Comparison of ENCODE assay signal across 8 cellular contexts in genomic region chr10:11145498-11145855, GRCh38.
A peak's percentile ranks its signal among the peaks of the same experiment; 100 is the strongest.
DNase-seq lines count a peak whose midpoint lies in the region; ATAC-seq and TF ChIP-seq lines count a peak whose summit lies in the region.

No MANE protein-coding gene starts in this region.

- no peak overlapping the region for H2AFZ ChIP-seq in GM23248

- no peaks in the 10 kb centered on the region for H3K79me1 ChIP-seq in mesendoderm (ENCODE audit: low read length)

- peaks cover 9% of the 10 kb centered on the region for H3K4me1 ChIP-seq in colonic mucosa
- H3K4me1 ChIP-seq in mesendoderm (ENCODE audit: control insufficient read depth, low read depth, low read length): no peaks in the 10 kb centered on the region
- H3K4me1 ChIP-seq in GM23248 (ENCODE audit: insufficient read depth): no peaks in the 10 kb centered on the region

- DNase-seq in T follicular helper cell (ENCODE audit: low read depth): peak; percentile 61
- peak; percentile 64 for DNase-seq in colonic mucosa
- DNase-seq in stimulated activated CD4-positive, alpha-beta T cell treated with anti-CD3 and anti-CD28 coated beads, Interleukin-2, amount 100 ng/mL, for 24 hours: peak; percentile 50 to 62
- DNase-seq in mesendoderm: no peak
- DNase-seq in NCI-H1436 treated with DMSO at 0.1 percent for 48 hours (lab: John Stamatoyannopoulos, UW): no peak
- no peak for DNase-seq in GM23248

- TF ChIP-seq POLR2A in GM18951 (IDR thresholded peaks at IDR 0.05; ENCODE audit: extremely low read depth, insufficient read depth, insufficient read length): peak; percentile 16

- H3K36me3 ChIP-seq in colonic mucosa: no peaks in the 10 kb centered on the region
- no peaks in the 10 kb centered on the region for H3K36me3 ChIP-seq in mesendoderm (ENCODE audit: control insufficient read depth, insufficient read depth, low read length)
- no peaks in the 10 kb centered on the region for H3K36me3 ChIP-seq in GM23248 (ENCODE audit: low read depth)

- H2AK5ac ChIP-seq in mesendoderm (ENCODE audit: low read length): no peak overlapping the region

- H3K4me3 ChIP-seq in colonic mucosa (no peak overlapping the region), mesendoderm (ENCODE audit: low read length) (no peak overlapping the region), GM23248 (no peak overlapping the region)

- no peaks in the 10 kb centered on the region for H3K9me3 ChIP-seq in colonic mucosa
- H3K9me3 ChIP-seq in GM23248 (ENCODE audit: low read depth): no peaks in the 10 kb centered on the region

- H3K27me3 ChIP-seq in colonic mucosa (no peaks in the 10 kb centered on the region), mesendoderm (ENCODE audit: insufficient read depth, low read length, poor library complexity) (no peaks in the 10 kb centered on the region), GM23248 (replicated peaks; ENCODE audit: insufficient read depth) (no peaks in the 10 kb centered on the region)

- no peak overlapping the region for H2BK15ac ChIP-seq in mesendoderm (replicated peaks; ENCODE audit: low read depth)

- in situ Hi-C loops in GM18951 (cut with MboI; ENCODE audit: low sequenced_read_pairs, unreplicated experiment) (no loop called here), GM23248 (cut with MboI) (no loop called here)

- H2BK5ac ChIP-seq in mesendoderm (ENCODE audit: low read length): no peak overlapping the region

- no peak overlapping the region for H3K4ac ChIP-seq in mesendoderm (ENCODE audit: low read depth, low read length)

- H2BK120ac ChIP-seq in mesendoderm (ENCODE audit: low read depth, low read length): no peak overlapping the region

- no peaks in the 10 kb centered on the region for H4K20me1 ChIP-seq in GM23248 (ENCODE audit: insufficient read depth)

- ATAC-seq in HG03025 (IDR thresholded peaks at IDR 0.05; ENCODE audit: low FRiP score, unreplicated experiment): peak; percentile 88

- intact Hi-C loops in colonic mucosa (cut with DNase I): no loop called here

- no peak overlapping the region for H3K4me2 ChIP-seq in mesendoderm (ENCODE audit: low read length)
- no peak overlapping the region for H3K4me2 ChIP-seq in GM23248 (ENCODE audit: unreplicated experiment)

- no peak for TF ChIP-seq CTCF in colonic mucosa (IDR thresholded peaks at IDR 0.05)

- H3K27ac ChIP-seq in colonic mucosa (peak overlapping the region; percentile 54), mesendoderm (ENCODE audit: low read depth, low read length) (no peak overlapping the region), GM23248 (no peak overlapping the region)

- H3K9me2 ChIP-seq in GM23248 (ENCODE audit: insufficient read depth): no peaks in the 10 kb centered on the region

- H4K8ac ChIP-seq in mesendoderm (ENCODE audit: low read depth, low read length): no peak overlapping the region

- H3K23ac ChIP-seq in mesendoderm (ENCODE audit: low read length): no peak overlapping the region

- H3K9ac ChIP-seq in colonic mucosa (ENCODE audit: low read depth in 2 of 2, low read length in 2 of 2): peak overlapping the region in 1 of 2 donors; percentile 43
- H3K9ac ChIP-seq in mesendoderm (ENCODE audit: low read length): no peak overlapping the region
- H3K9ac ChIP-seq in GM23248: no peak overlapping the region

- no peak overlapping the region for H3K18ac ChIP-seq in mesendoderm (ENCODE audit: low read length)

- no peak overlapping the region for H4K5ac ChIP-seq in mesendoderm (ENCODE audit: low read length)

- no CpG with 5 or more reads among the region's 3 CpGs for WGBS in mesendoderm (ENCODE audit: extremely low coverage, insufficient coverage, low lambda C conversion rate)
- WGBS in GM23248 (ENCODE audit: low coverage in 1 of 2, low lambda C conversion rate in 2 of 2, missing lambda C conversion rate in 2 of 2), 2 experiments: 63 to 64% methylated on average over 3 of the region's 3 CpGs

- no peak overlapping the region for H3K56ac ChIP-seq in mesendoderm (ENCODE audit: low read length)

- no peaks in the 10 kb centered on the region for H3K79me2 ChIP-seq in mesendoderm (ENCODE audit: control insufficient read depth, insufficient read depth, low read length)
- no peaks in the 10 kb centered on the region for H3K79me2 ChIP-seq in GM23248 (ENCODE audit: insufficient read depth)

- no peaks in the 10 kb centered on the region for H3F3A ChIP-seq in GM23248 (ENCODE audit: insufficient read depth)

Comparison
In these comparisons a context has a peak if more than half of its experiments do, and no peak if none do; other contexts are left out.
1. DNase-seq: peak in T follicular helper cell (single experiment), colonic mucosa (single experiment) and stimulated activated CD4-positive, alpha-beta T cell treated with anti-CD3 and anti-CD28 coated beads, Interleukin-2, amount 100 ng/mL, for 24 hours (2 of 2); none in mesendoderm (single experiment), NCI-H1436 treated with DMSO at 0.1 percent for 48 hours (single experiment) and GM23248 (single experiment).